In the genomic region with DNA sequence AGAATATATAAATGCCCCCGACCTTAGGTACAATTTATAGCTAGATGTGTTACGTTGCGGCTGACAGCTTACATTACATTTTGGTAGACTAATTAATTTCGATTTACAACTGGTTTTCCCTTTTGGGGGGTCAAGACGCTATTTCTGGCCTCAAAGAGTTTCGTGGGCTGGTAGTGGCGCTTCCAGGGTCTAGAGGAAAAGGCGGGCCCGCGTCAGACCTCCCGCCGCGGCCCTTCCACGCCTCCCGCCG, we compare ENCODE assay signal across 8 cellular contexts. TPM values are rescaled to one million over a fixed set of nuclear protein-coding genes. Genes with fewer than 3 reads are reported as not detected.
A peak's percentile ranks its signal among the peaks of the same experiment; 100 is the strongest.
DNase-seq lines count a peak whose midpoint lies in the region; ATAC-seq and TF ChIP-seq lines count a peak whose summit lies in the region.

No MANE protein-coding gene starts in this region.

- peak overlapping the region; percentile 89 for H3K27ac Mint-ChIP-seq in activated CD4-positive, alpha-beta T cell treated with anti-CD3 and anti-CD28 coated beads for 36 hours
- peak overlapping the region; percentile 93 for H3K27ac Mint-ChIP-seq in activated naive CD8-positive, alpha-beta T cell

- H3K36me3 ChIP-seq in kidney epithelial cell (ENCODE audit: control insufficient read depth, insufficient read depth, low read length) (no peaks in the 10 kb centered on the region), testis (ENCODE audit: low read depth, missing control alignments) (no peaks in the 10 kb centered on the region)

- no peak for ATAC-seq in activated CD4-positive, alpha-beta T cell treated with anti-CD3 and anti-CD28 coated beads for 36 hours

- peak overlapping the region; percentile 93 to 95 for H3K27ac ChIP-seq in testis

- POLR2A ChIA-PET in activated CD4-positive, alpha-beta T cell treated with anti-CD3 and anti-CD28 coated beads for 36 hours (lab: Charles Lee) = interaction anchor here (0.9 to 2.3 kb wide), 3 partner anchors 55 to 108 kb away, joined by 4 to 16 read pairs (median 9); partner anchors contain the start of genes TCEANC2, TMEM59 and YIPF1

- H3K36me3 Mint-ChIP-seq in activated CD4-positive, alpha-beta T cell treated with anti-CD3 and anti-CD28 coated beads for 36 hours (ENCODE audit: low read depth) = peaks cover 21% of the 10 kb centered on the region
- no peaks in the 10 kb centered on the region for H3K36me3 Mint-ChIP-seq in activated naive CD8-positive, alpha-beta T cell

- no peak for DNase-seq in activated CD4-positive, alpha-beta T cell treated with anti-CD3 and anti-CD28 coated beads for 36 hours
- DNase-seq in activated CD4-positive, alpha-beta T cell treated with anti-CD3 and anti-CD28 coated beads for 1 hour = no peak
- DNase-seq in kidney epithelial cell (ENCODE audit: low read depth) (no peak), testis (no peak), UCSD-AML1 (lab: John Stamatoyannopoulos, UW; ENCODE audit: unreplicated experiment) (no peak), anterior cingulate cortex (lab: John Stamatoyannopoulos, UW) (no peak)
- no peak for DNase-seq in activated CD4-positive, alpha-beta T cell treated with anti-CD3 and anti-CD28 coated beads, Interleukin-2, amount 50 U/mL, for 4 hours

- H3K4me1 ChIP-seq in testis = peaks cover 20% of the 10 kb centered on the region

- intact Hi-C loops in activated CD4-positive, alpha-beta T cell treated with anti-CD3 and anti-CD28 coated beads for 36 hours (cut with DNase I, micrococcal nuclease) = loop anchor here (1.0 to 5.0 kb wide), 6 partner anchors 107 to 1578 kb away; partner anchors contain the start of genes CC2D1B (in 1 of the 2), CZIB (in 1 of the 2), LRP8 (in 1 of the 2) and NDC1 (in 1 of the 2)
- intact Hi-C loops in testis (cut with DNase I; ENCODE audit: low total_unique reads) = no loop called here

- no peaks in the 10 kb centered on the region for H3K9me3 ChIP-seq in testis

- H3K4me3 ChIP-seq in kidney epithelial cell (ENCODE audit: low read depth, low read length) (peak overlapping the region; percentile 95), testis (peak overlapping the region; percentile 93 to 97)

- H3K27me3 Mint-ChIP-seq in activated CD4-positive, alpha-beta T cell treated with anti-CD3 and anti-CD28 coated beads for 36 hours = no peaks in the 10 kb centered on the region
- no peaks in the 10 kb centered on the region for H3K27me3 Mint-ChIP-seq in activated naive CD8-positive, alpha-beta T cell

- H3K27me3 ChIP-seq in kidney epithelial cell (ENCODE audit: control insufficient read depth, insufficient read depth, low read length) = no peaks in the 10 kb centered on the region
- H3K27me3 ChIP-seq in testis = no peaks in the 10 kb centered on the region

- TF ChIP-seq CTCF in kidney epithelial cell (IDR thresholded peaks at IDR 0.05; ENCODE audit: insufficient read depth, low read length, poor library complexity, severe bottlenecking) = no peak
- TF ChIP-seq CTCF in testis (IDR thresholded peaks at IDR 0.05) = no peak

- CTCF ChIA-PET in activated CD4-positive, alpha-beta T cell treated with anti-CD3 and anti-CD28 coated beads for 36 hours (lab: Charles Lee) = interaction anchor here (0.5 to 9.7 kb wide), 6 partner anchors 11 to 83 kb away, joined by 3 to 93 read pairs (median 4); no protein-coding TSS in a partner anchor

- H3K4me1 Mint-ChIP-seq in activated CD4-positive, alpha-beta T cell treated with anti-CD3 and anti-CD28 coated beads for 36 hours = peaks cover 52% of the 10 kb centered on the region
- peaks cover 49% of the 10 kb centered on the region for H3K4me1 Mint-ChIP-seq in activated naive CD8-positive, alpha-beta T cell (ENCODE audit: low read depth)

- no peaks in the 10 kb centered on the region for H3K9me3 Mint-ChIP-seq in activated CD4-positive, alpha-beta T cell treated with anti-CD3 and anti-CD28 coated beads for 36 hours (ENCODE audit: low read depth)
- no peaks in the 10 kb centered on the region for H3K9me3 Mint-ChIP-seq in activated naive CD8-positive, alpha-beta T cell (ENCODE audit: low read depth)

- 0% methylated on average over 16 of the region's 16 CpGs for WGBS in testis, 2 donors

- no peak for TF ChIP-seq POLR2A in testis (IDR thresholded peaks at IDR 0.05)

- H3K4me3 Mint-ChIP-seq in activated CD4-positive, alpha-beta T cell treated with anti-CD3 and anti-CD28 coated beads for 36 hours = peak overlapping the region; percentile 95
- H3K4me3 Mint-ChIP-seq in activated naive CD8-positive, alpha-beta T cell = peak overlapping the region; percentile 95

RNA-seq across cellular contexts. Expression of gene IFT25, which starts 0.4 kb away (rescaled TPM):
- total RNA-seq in activated CD4-positive, alpha-beta T cell treated with anti-CD3 and anti-CD28 coated beads for 36 hours = 10 to 100 TPM; 56.6 to 62.0 TPM
- 9.5 and 11.5 TPM in 2 replicates for total RNA-seq in kidney epithelial cell
- 10 to 100 TPM; 28.1 to 43.7 TPM for total RNA-seq in testis
- 34.1 TPM for polyA plus RNA-seq in testis (ENCODE audit: insufficient read depth, low read depth, low replicate concordance)

RNA-seq across cellular contexts. Expression of gene LRRC42, which starts 1.0 kb away (rescaled TPM):
- 10 to 100 TPM; 25.4 to 31.3 TPM for total RNA-seq in activated CD4-positive, alpha-beta T cell treated with anti-CD3 and anti-CD28 coated beads for 36 hours
- total RNA-seq in kidney epithelial cell (40.7 and 45.7 TPM in 2 replicates), testis (10 to 100 TPM; 37.8 to 41.2 TPM)
- polyA plus RNA-seq in testis (ENCODE audit: insufficient read depth, low read depth, low replicate concordance) = 42.8 TPM

RNA-seq across cellular contexts. Expression of gene DIO1, which starts 51.1 kb away (rescaled TPM):
- not detected for total RNA-seq in activated CD4-positive, alpha-beta T cell treated with anti-CD3 and anti-CD28 coated beads for 36 hours
- total RNA-seq in kidney epithelial cell = not detected in 2 replicates
- under 1 TPM in 1 of 2 donors, not detected in 1; 0.81 TPM for total RNA-seq in testis
- polyA plus RNA-seq in testis (ENCODE audit: insufficient read depth, low read depth, low replicate concordance) = 1.7 TPM

RNA-seq across cellular contexts. Expression of gene YIPF1, which starts 55.5 kb away (rescaled TPM):
- total RNA-seq in activated CD4-positive, alpha-beta T cell treated with anti-CD3 and anti-CD28 coated beads for 36 hours = 10 to 100 TPM; 19.0 to 24.4 TPM
- total RNA-seq in kidney epithelial cell (40.5 and 42.7 TPM in 2 replicates), testis (10 to 100 TPM; 34.1 to 35.9 TPM)
- 45.9 TPM for polyA plus RNA-seq in testis (ENCODE audit: insufficient read depth, low read depth, low replicate concordance)
